Comparison of ENCODE assay signal across 21 cellular contexts in genomic region chr10:4699950-4700730, GRCh38.
"Had no signal": no experiment of that assay in that cellular context is flagged by ENCODE, and none has a peak within 500 bp of the region (broad histone marks: within the 10 kb centered on the region; RNA-seq: fewer than 3 reads in every experiment).

No MANE protein-coding gene starts in this region.

- H3K27me3 ChIP-seq: adrenal gland, left lung, right atrium auricular region, testis, upper lobe of right lung had no signal

- ATAC-seq: activated naive CD4-positive, alpha-beta T cell treated with anti-CD3 and anti-CD28 coated beads, Interleukin-2, amount 50 U/mL, for 72 hours; esophagus mucosa; left lung; mucosa of descending colon; stimulated activated naive CD8-positive, alpha-beta T cell treated with anti-CD3 and anti-CD28 coated beads, Interleukin-15, amount 100 ng/mL, for 72 hours; T-helper 17 cell; upper lobe of right lung had no signal

- H3K27ac ChIP-seq: adrenal gland, prostate gland, right atrium auricular region, skin epidermis, testis, upper lobe of right lung, VCaP had no signal

- H3K4me1 ChIP-seq: adrenal gland, prostate gland, right atrium auricular region, testis had no signal

- DNase-seq: activated CD4-positive, CD25-positive, alpha-beta regulatory T cell treated with anti-CD3 and anti-CD28 coated beads, Interleukin-2, amount 50 U/mL, for 72 hours; activated gamma-delta T cell; adrenal gland; effector CD4-positive, alpha-beta T cell; foreskin fibroblast; head of caudate nucleus; left lung; mammary epithelial cell; mucosa of descending colon; naive B cell; stimulated activated CD4-positive, alpha-beta T cell treated with anti-CD3 and anti-CD28 coated beads, Interleukin-4, amount 100 ng/mL, for 1 hour; stimulated activated naive CD8-positive, alpha-beta T cell treated with anti-CD3 and anti-CD28 coated beads, Interleukin-15, amount 100 ng/mL, for 72 hours; T-helper 17 cell; testis; upper lobe of right lung had no signal

- H3K36me3 ChIP-seq: adrenal gland, left lung, prostate gland, right atrium auricular region, upper lobe of right lung had no signal

- H3K4me3 ChIP-seq: adrenal gland, left lung, mucosa of descending colon, prostate gland, right atrium auricular region, skin epidermis, testis, upper lobe of right lung had no signal

- H3K9me3 ChIP-seq: adrenal gland, left lung, mucosa of descending colon, prostate gland, right atrium auricular region, testis, upper lobe of right lung had no signal
